10 cellular contexts compared by ENCODE assay signal in the genomic region with DNA sequence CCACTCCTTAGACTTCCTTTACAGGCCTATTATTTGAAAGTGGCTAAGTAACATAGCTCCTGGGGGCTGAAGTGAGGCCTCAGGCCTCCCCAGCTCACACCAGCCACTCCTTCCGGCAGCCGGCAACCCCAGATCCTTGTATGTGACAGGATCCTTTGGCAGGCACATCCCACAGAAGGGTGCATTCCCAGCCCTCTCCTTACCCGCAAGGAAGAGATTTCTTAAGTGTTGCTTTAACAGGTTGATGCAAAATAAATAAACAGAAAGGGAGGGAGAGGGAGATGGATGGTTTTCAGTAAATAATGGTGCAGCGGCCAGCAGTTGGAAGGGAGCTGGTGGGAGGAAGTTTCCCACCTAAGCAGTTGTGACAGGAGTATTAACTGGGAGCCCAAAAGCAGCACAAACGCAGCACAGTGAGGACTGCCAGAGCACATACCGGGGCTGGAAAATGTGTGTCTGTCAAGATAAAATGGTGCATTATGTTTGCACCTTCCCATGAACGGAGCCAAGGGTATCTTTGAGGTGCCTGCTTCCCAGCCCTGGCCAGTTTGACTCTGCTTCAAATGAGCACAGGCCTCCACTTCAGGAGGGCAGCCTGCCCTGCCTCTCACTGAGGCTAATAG. TPM values are rescaled to one million over a fixed set of nuclear protein-coding genes. Genes with fewer than 3 reads are reported as not detected.
DNase-seq lines count a peak whose midpoint lies in the region; ATAC-seq and TF ChIP-seq lines count a peak whose summit lies in the region.
"Had no signal": no experiment of that assay in that cellular context is flagged by ENCODE, and none has a peak within 500 bp of the region (broad histone marks: within the 10 kb centered on the region; RNA-seq: fewer than 3 reads in every experiment).

No MANE protein-coding gene starts in this region.

- H3K27ac Mint-ChIP-seq in stimulated activated memory B cell treated with anti-CD40 and anti-IgM and Interleukin-4, amounts not matched to agents 10 μg/mL and 1 μg/mL and 100 μg/mL, for 72 hours = peak overlapping the region; percentile 63

- H3K27me3 ChIP-seq in OCI-LY3 (ENCODE audit: low read depth, low read length) (peaks cover 7% of the 10 kb centered on the region; the same call in 1 of the 2 replicates), right cardiac atrium (ENCODE audit: control insufficient read depth, insufficient read depth) (no peaks in the 10 kb centered on the region)

- no peak overlapping the region for H3K4me3 ChIP-seq in OCI-LY3 (ENCODE audit: low read length)
- no peak overlapping the region for H3K4me3 ChIP-seq in right cardiac atrium (ENCODE audit: low read length)

- H3K27ac ChIP-seq in OCI-LY3 (ENCODE audit: low read length) (peak overlapping the region; percentile 0; the same call in 1 of the 2 replicates), right cardiac atrium (ENCODE audit: low read length) (peak overlapping the region; percentile 53)

- H3K36me3 Mint-ChIP-seq in stimulated activated memory B cell treated with anti-CD40 and anti-IgM and Interleukin-4, amounts not matched to agents 10 μg/mL and 1 μg/mL and 100 μg/mL, for 72 hours = no peaks in the 10 kb centered on the region

- ATAC-seq in GM21360 (IDR thresholded peaks at IDR 0.05; ENCODE audit: unreplicated experiment) (peak; percentile 23), right cardiac atrium (peak in 1 of 2 donors; percentile 39)
- ATAC-seq in stimulated activated memory B cell treated with anti-CD40 and anti-IgM and Interleukin-4, amounts not matched to agents 10 μg/mL and 1 μg/mL and 100 μg/mL, for 72 hours = no peak

- H3K4me1 Mint-ChIP-seq in stimulated activated memory B cell treated with anti-CD40 and anti-IgM and Interleukin-4, amounts not matched to agents 10 μg/mL and 1 μg/mL and 100 μg/mL, for 72 hours = peaks cover 31% of the 10 kb centered on the region

- no peak overlapping the region for H2AFZ ChIP-seq in OCI-LY3 (ENCODE audit: low read depth, low read length)

- H3K9ac ChIP-seq in OCI-LY3 (ENCODE audit: low read length) = no peak overlapping the region

- H3K27me3 Mint-ChIP-seq in stimulated activated memory B cell treated with anti-CD40 and anti-IgM and Interleukin-4, amounts not matched to agents 10 μg/mL and 1 μg/mL and 100 μg/mL, for 72 hours = no peaks in the 10 kb centered on the region

- no peaks in the 10 kb centered on the region for H4K20me1 ChIP-seq in OCI-LY3 (ENCODE audit: insufficient read depth, low read length)

- H3K9me3 ChIP-seq in OCI-LY3 (ENCODE audit: insufficient read depth, low read length) = no peaks in the 10 kb centered on the region
- H3K9me3 ChIP-seq in right cardiac atrium (ENCODE audit: control insufficient read depth, low read length) = no peaks in the 10 kb centered on the region

- no peak for TF ChIP-seq CTCF in OCI-LY3 (IDR thresholded peaks at IDR 0.05; ENCODE audit: low read depth, low read length)

- H3K36me3 ChIP-seq in OCI-LY3 (replicated peaks; ENCODE audit: low read depth, low read length) = no peaks in the 10 kb centered on the region

- H3K79me2 ChIP-seq in OCI-LY3 (ENCODE audit: low read length) = no peaks in the 10 kb centered on the region

- WGBS in right cardiac atrium = 58% methylated on average over 7 of the region's 7 CpGs

- H3K9me3 Mint-ChIP-seq in stimulated activated memory B cell treated with anti-CD40 and anti-IgM and Interleukin-4, amounts not matched to agents 10 μg/mL and 1 μg/mL and 100 μg/mL, for 72 hours = no peaks in the 10 kb centered on the region

- peaks cover 35% of the 10 kb centered on the region for H3K4me1 ChIP-seq in OCI-LY3 (ENCODE audit: low read length)
- peaks cover 4% of the 10 kb centered on the region for H3K4me1 ChIP-seq in right cardiac atrium (ENCODE audit: control insufficient read depth, insufficient read depth, low read length)

- H3K4me2 ChIP-seq in OCI-LY3 (ENCODE audit: low read length) = peak overlapping the region; percentile 68

- intact Hi-C loops in right cardiac atrium (cut with DNase I) = no loop called here

- H3K4me3 Mint-ChIP-seq in stimulated activated memory B cell treated with anti-CD40 and anti-IgM and Interleukin-4, amounts not matched to agents 10 μg/mL and 1 μg/mL and 100 μg/mL, for 72 hours = no peak overlapping the region

- no peak for DNase-seq in right cardiac atrium
- no peak for DNase-seq in medulla oblongata (ENCODE audit: extremely low spot score)
- DNase-seq in NCI-H1092 treated with DMSO at 0.1 percent for 48 hours (lab: John Stamatoyannopoulos, UW) = no peak
- no peak for DNase-seq in ureter (ENCODE audit: low spot score)
- no peak for DNase-seq in NCI-H128 (lab: John Stamatoyannopoulos, UW; ENCODE audit: unreplicated experiment)
- DNase-seq: effector CD8-positive, alpha-beta T cell; NCI-H1436 had no signal

RNA-seq across cellular contexts. Expression of a gene that starts 32.6 kb away (rescaled TPM):
- 10 to 100 TPM in 1 of 4 donors, 1 to 10 TPM in 3; 8.9 to 11.1 (median 9.7) TPM for total RNA-seq in right cardiac atrium
- 5.7 TPM for polyA plus RNA-seq in right cardiac atrium
- 55.8 TPM for total RNA-seq in ureter
